ENCODE assay signal across 8 cellular contexts in the genomic region with DNA sequence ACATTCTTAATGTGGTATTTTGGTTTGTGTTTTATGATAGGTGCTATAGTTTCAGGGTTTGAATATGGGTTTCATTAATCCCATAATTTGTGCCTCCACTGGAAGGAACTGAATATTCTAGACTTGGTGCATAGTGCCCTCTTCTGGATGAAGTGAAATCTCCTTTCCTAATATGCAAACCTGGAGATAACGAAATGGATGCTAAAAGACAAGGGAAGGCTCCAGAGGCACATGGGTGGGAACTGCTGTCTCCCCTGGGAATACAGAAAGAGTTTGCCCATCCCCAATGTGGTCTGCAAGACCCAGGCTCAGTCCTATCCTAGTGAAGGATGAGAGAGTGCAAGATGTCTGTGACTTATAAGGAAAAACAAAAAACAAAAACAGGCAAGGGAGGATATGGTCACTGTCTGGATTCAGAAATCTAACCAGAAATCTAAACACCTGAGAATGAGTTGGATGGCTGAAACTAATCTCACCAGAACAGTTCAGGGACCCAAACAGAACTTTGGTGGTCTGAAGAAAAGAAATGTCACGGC.
DNase-seq lines count a peak whose midpoint lies in the region; ATAC-seq and TF ChIP-seq lines count a peak whose summit lies in the region.

No MANE protein-coding gene starts in this region.

- no peak overlapping the region for H3K4me3 ChIP-seq in brain microvascular endothelial cell (ENCODE audit: low read depth, low read length)

- peaks cover 11% of the 10 kb centered on the region for H3K27me3 ChIP-seq in brain microvascular endothelial cell (replicated peaks)

- DNase-seq in GF-D8 (lab: John Stamatoyannopoulos, UW) (peak; percentile 12), NCI-H524 (lab: John Stamatoyannopoulos, UW) (peak; percentile 58 to 80), brain microvascular endothelial cell (peak; percentile 35), medulla oblongata (ENCODE audit: extremely low spot score) (peak; percentile 65)
- DNase-seq in activated effector memory CD4-positive, alpha-beta T cell treated with anti-CD3 and anti-CD28 coated beads, Interleukin-2, amount 50 U/mL, for 16 hours, result no peak

- peak; percentile 52 for ATAC-seq in HG03565 (IDR thresholded peaks at IDR 0.05; ENCODE audit: unreplicated experiment)
- no peak for ATAC-seq in GM19397 (IDR thresholded peaks at IDR 0.05; ENCODE audit: unreplicated experiment)
- ATAC-seq in GM21447 (IDR thresholded peaks at IDR 0.05; ENCODE audit: unreplicated experiment), result no peak

- no peak overlapping the region for H3K27ac ChIP-seq in brain microvascular endothelial cell

- in situ Hi-C loops in brain microvascular endothelial cell (cut with HindIII; ENCODE audit: low pct_ligation_motif_present, low sequenced_read_pairs), result no loop called here

- peak; percentile 61 for TF ChIP-seq CTCF in brain microvascular endothelial cell (IDR thresholded peaks at IDR 0.05; ENCODE audit: low read depth, low read length, missing control alignments)

- no peaks in the 10 kb centered on the region for H3K36me3 ChIP-seq in brain microvascular endothelial cell (replicated peaks)
